7 cellular contexts compared by ENCODE assay signal in genomic region chr3:184417619-184418327, GRCh38. TPM values are rescaled to one million over a fixed set of nuclear protein-coding genes. Genes with fewer than 3 reads are reported as not detected.
DNase-seq lines count a peak whose midpoint lies in the region; ATAC-seq, FAIRE-seq and TF ChIP-seq lines count a peak whose summit lies in the region.

No MANE protein-coding gene starts in this region.

- H3K9me3 ChIP-seq in keratinocyte (ENCODE audit: control insufficient read depth, low read depth, low read length), result no peaks in the 10 kb centered on the region

- no peaks in the 10 kb centered on the region for H3K9me1 ChIP-seq in keratinocyte (ENCODE audit: control insufficient read depth, extremely low read depth, insufficient read depth, low read length)

- H3K4me3 Mint-ChIP-seq in MCF 10A (ENCODE audit: unreplicated experiment), result no peak overlapping the region

- no peaks in the 10 kb centered on the region for H3K79me2 ChIP-seq in keratinocyte (ENCODE audit: control insufficient read depth, insufficient read depth, low read length)

- POLR2A ChIA-PET in MCF 10A (lab: Yijun Ruan, JAX), result interaction anchor here (0.6 kb wide), 1 partner anchor 59 kb away, joined by 4 read pairs; no protein-coding TSS in a partner anchor

- no peaks in the 10 kb centered on the region for H3K27me3 ChIP-seq in keratinocyte (ENCODE audit: control insufficient read depth, extremely low read depth, insufficient read depth, low read length)

- no peaks in the 10 kb centered on the region for H4K20me1 ChIP-seq in keratinocyte (ENCODE audit: control insufficient read depth, extremely low read depth, insufficient read depth, low read length)

- H3K4me1 ChIP-seq in keratinocyte (ENCODE audit: control insufficient read depth, extremely low read depth, insufficient read depth, low read length), result no peaks in the 10 kb centered on the region

- CTCF ChIA-PET in MCF 10A (lab: Yijun Ruan, JAX), result interaction anchor here (0.5 to 9.6 kb wide), 26 partner anchors 10 to 133 kb away, joined by 3 to 112 read pairs (median 4); partner anchors contain the start of gene THPO

- H3K4me2 ChIP-seq in keratinocyte (ENCODE audit: control insufficient read depth, extremely low read depth, insufficient read depth, low read depth, low read length), result no peak overlapping the region

- dilution Hi-C loops in keratinocyte (cut with MboI; ENCODE audit: extremely low pct_ligation_motif_present, low sequenced_read_pairs), result no loop called here

- intact Hi-C loops in MCF 10A (cut with micrococcal nuclease), result loop anchor here (1.0 to 2.0 kb wide), 5 partner anchors 47 to 127 kb away; no protein-coding TSS in a partner anchor

- H3K4me1 Mint-ChIP-seq in MCF 10A (ENCODE audit: insufficient read depth, unreplicated experiment), result no peaks in the 10 kb centered on the region

- BruUV-seq in MCF 10A (replicated peaks; lab: Mats Ljungman, UMichigan), result no TSS peak

- H2AFZ ChIP-seq in keratinocyte (ENCODE audit: control insufficient read depth, low read length), result no peak overlapping the region

- no peak overlapping the region for H3K4me3 ChIP-seq in WI38 (ENCODE audit: low read depth, low read length)
- H3K4me3 ChIP-seq in keratinocyte (ENCODE audit: control insufficient read depth in 2 of 3, extremely low read depth in 1 of 3, insufficient read depth in 2 of 3, low read depth in 1 of 3, low read length in 3 of 3), result no peak overlapping the region

- H3K9ac ChIP-seq in keratinocyte (ENCODE audit: control insufficient read depth, extremely low read depth, insufficient read depth, low read length), result no peak overlapping the region

- no peaks in the 10 kb centered on the region for H3K36me3 ChIP-seq in keratinocyte (ENCODE audit: control insufficient read depth in 2 of 2, extremely low read depth in 1 of 2, insufficient read depth in 2 of 2, low read length in 2 of 2)

- peak; percentile 68 for ATAC-seq in GM18502 (IDR thresholded peaks at IDR 0.05; ENCODE audit: poor library complexity, unreplicated experiment)
- ATAC-seq in HG03064 (IDR thresholded peaks at IDR 0.05; ENCODE audit: low read depth, unreplicated experiment), result peak; percentile 69

- peaks cover 2% of the 10 kb centered on the region for H3K27me3 Mint-ChIP-seq in MCF 10A (ENCODE audit: insufficient read depth, unreplicated experiment)

- H3K9me3 Mint-ChIP-seq in MCF 10A (ENCODE audit: unreplicated experiment), result peaks cover 3% of the 10 kb centered on the region

- no peak overlapping the region for H3K27ac Mint-ChIP-seq in MCF 10A (ENCODE audit: low read depth, unreplicated experiment)

- no peak overlapping the region for H3K27ac ChIP-seq in keratinocyte (ENCODE audit: control insufficient read depth, insufficient read depth, low read length)

- peak; percentile 75 for FAIRE-seq in keratinocyte (lab: Jason Lieb, UNC)

- TF ChIP-seq CTCF in WI38 (IDR thresholded peaks at IDR 0.05; ENCODE audit: low read depth, low read length) (peak; percentile 94), MCF 10A (IDR thresholded peaks at IDR 0.05; ENCODE audit: unreplicated experiment) (peak; percentile 91), keratinocyte (optimal IDR thresholded peaks at IDR 0.05 in 1 of 3, IDR thresholded peaks at IDR 0.05 in 1 of 3, conservative IDR thresholded peaks at IDR 0.05 in 1 of 3; ENCODE audit: extremely low read depth in 1 of 3, insufficient read depth in 2 of 3, low read length in 3 of 3) (peak; percentile 92 to 99 (median 97))

- DNase-seq in NCI-H2171 (lab: John Stamatoyannopoulos, UW) (peak; percentile 19), MCF 10A (ENCODE audit: unreplicated experiment) (peak; percentile 72), keratinocyte (ENCODE audit: low read depth, low spot score) (peak; percentile 13)
- peak; percentile 72 for DNase-seq in stimulated activated CD4-positive, alpha-beta T cell treated with anti-CD3 and anti-CD28 coated beads, Interleukin-4, amount 100 ng/mL, for 1 hour

- H3K36me3 Mint-ChIP-seq in MCF 10A (ENCODE audit: insufficient read depth, unreplicated experiment), result peaks cover 5% of the 10 kb centered on the region

RNA-seq across cellular contexts. Expression of gene CHRD, which starts 37.9 kb away (rescaled TPM):
- total RNA-seq in MCF 10A (2022), result not detected in 2 replicates
- polyA plus RNA-seq in keratinocyte, result not detected in 3 replicates
- not detected for polyA plus RNA-seq in keratinocyte (2011; ENCODE audit: low read depth)
- not detected in 2 replicates for polyA plus RNA-seq in keratinocyte (2011; cell fraction: cytosol; rRNA removed)
- polyA plus RNA-seq in keratinocyte (2011; cell fraction: nucleus; rRNA removed), result 0.11 TPM in 1 of 2 replicates, not detected in the other
- polyA plus RNA-seq in keratinocyte (2012; ENCODE audit: low replicate concordance), result not detected in 2 replicates
- polyA minus RNA-seq in keratinocyte, result not detected in 3 replicates
- not detected for polyA minus RNA-seq in keratinocyte (2011; cell fraction: cytosol; rRNA and poly(A)+ RNA removed)
- not detected in 2 replicates for polyA minus RNA-seq in keratinocyte (2011; cell fraction: nucleus; rRNA and poly(A)+ RNA removed)

RNA-seq across cellular contexts. Expression of gene THPO, which starts 39.8 kb away (rescaled TPM):
- total RNA-seq in MCF 10A (2022), result not detected in 2 replicates
- not detected in 3 replicates for polyA plus RNA-seq in keratinocyte
- polyA plus RNA-seq in keratinocyte (2011; ENCODE audit: low read depth), result not detected
- polyA plus RNA-seq in keratinocyte (2011; cell fraction: cytosol; rRNA removed), result not detected in 2 replicates
- not detected in 2 replicates for polyA plus RNA-seq in keratinocyte (2011; cell fraction: nucleus; rRNA removed)
- not detected in 2 replicates for polyA plus RNA-seq in keratinocyte (2012; ENCODE audit: low replicate concordance)
- polyA minus RNA-seq in keratinocyte, result not detected in 3 replicates
- not detected for polyA minus RNA-seq in keratinocyte (2011; cell fraction: cytosol; rRNA and poly(A)+ RNA removed)
- not detected in 2 replicates for polyA minus RNA-seq in keratinocyte (2011; cell fraction: nucleus; rRNA and poly(A)+ RNA removed)

RNA-seq across cellular contexts. Expression of gene POLR2H, which starts 56.3 kb away (rescaled TPM):
- total RNA-seq in MCF 10A (2022), result 81.5 and 91.5 TPM in 2 replicates
- 132 to 202 TPM (median 135 TPM) in 3 replicates for polyA plus RNA-seq in keratinocyte
- 34.8 TPM for polyA plus RNA-seq in keratinocyte (2011; ENCODE audit: low read depth)
- polyA plus RNA-seq in keratinocyte (2011; cell fraction: cytosol; rRNA removed), result 122 and 127 TPM in 2 replicates
- 263 and 367 TPM in 2 replicates for polyA plus RNA-seq in keratinocyte (2011; cell fraction: nucleus; rRNA removed)
- 80.1 and 82.0 TPM in 2 replicates for polyA plus RNA-seq in keratinocyte (2012; ENCODE audit: low replicate concordance)
- 33.1 to 71.8 TPM (median 37.7 TPM) in 3 replicates for polyA minus RNA-seq in keratinocyte
- 39.3 TPM for polyA minus RNA-seq in keratinocyte (2011; cell fraction: cytosol; rRNA and poly(A)+ RNA removed)
- 34.3 and 40.5 TPM in 2 replicates for polyA minus RNA-seq in keratinocyte (2011; cell fraction: nucleus; rRNA and poly(A)+ RNA removed)

RNA-seq across cellular contexts. Expression of gene CLCN2, which starts 56.4 kb away (rescaled TPM):
- total RNA-seq in MCF 10A (2022), result 4.5 and 5.5 TPM in 2 replicates
- polyA plus RNA-seq in keratinocyte, result 3.1 to 3.3 TPM (median 3.2 TPM) in 3 replicates
- 2.0 TPM for polyA plus RNA-seq in keratinocyte (2011; ENCODE audit: low read depth)
- 1.2 and 1.7 TPM in 2 replicates for polyA plus RNA-seq in keratinocyte (2011; cell fraction: cytosol; rRNA removed)
- 9.8 and 12.7 TPM in 2 replicates for polyA plus RNA-seq in keratinocyte (2011; cell fraction: nucleus; rRNA removed)
- 1.7 and 2.6 TPM in 2 replicates for polyA plus RNA-seq in keratinocyte (2012; ENCODE audit: low replicate concordance)
- 4.9 to 11.4 TPM (median 5.6 TPM) in 3 replicates for polyA minus RNA-seq in keratinocyte
- polyA minus RNA-seq in keratinocyte (2011; cell fraction: cytosol; rRNA and poly(A)+ RNA removed), result 15.9 TPM
- 4.9 and 10.5 TPM in 2 replicates for polyA minus RNA-seq in keratinocyte (2011; cell fraction: nucleus; rRNA and poly(A)+ RNA removed)

Comparison
In these comparisons a context has a peak if more than half of its experiments do, and no peak if none do; other contexts are left out.
1. DNase-seq: peak in every context shown above with its lines; median percentile 72 in MCF 10A; 72 in stimulated activated CD4-positive, alpha-beta T cell treated with anti-CD3 and anti-CD28 coated beads, Interleukin-4, amount 100 ng/mL, for 1 hour; 19 in NCI-H2171; 13 in keratinocyte.